7 cellular contexts compared by ENCODE assay signal in the genomic region with DNA sequence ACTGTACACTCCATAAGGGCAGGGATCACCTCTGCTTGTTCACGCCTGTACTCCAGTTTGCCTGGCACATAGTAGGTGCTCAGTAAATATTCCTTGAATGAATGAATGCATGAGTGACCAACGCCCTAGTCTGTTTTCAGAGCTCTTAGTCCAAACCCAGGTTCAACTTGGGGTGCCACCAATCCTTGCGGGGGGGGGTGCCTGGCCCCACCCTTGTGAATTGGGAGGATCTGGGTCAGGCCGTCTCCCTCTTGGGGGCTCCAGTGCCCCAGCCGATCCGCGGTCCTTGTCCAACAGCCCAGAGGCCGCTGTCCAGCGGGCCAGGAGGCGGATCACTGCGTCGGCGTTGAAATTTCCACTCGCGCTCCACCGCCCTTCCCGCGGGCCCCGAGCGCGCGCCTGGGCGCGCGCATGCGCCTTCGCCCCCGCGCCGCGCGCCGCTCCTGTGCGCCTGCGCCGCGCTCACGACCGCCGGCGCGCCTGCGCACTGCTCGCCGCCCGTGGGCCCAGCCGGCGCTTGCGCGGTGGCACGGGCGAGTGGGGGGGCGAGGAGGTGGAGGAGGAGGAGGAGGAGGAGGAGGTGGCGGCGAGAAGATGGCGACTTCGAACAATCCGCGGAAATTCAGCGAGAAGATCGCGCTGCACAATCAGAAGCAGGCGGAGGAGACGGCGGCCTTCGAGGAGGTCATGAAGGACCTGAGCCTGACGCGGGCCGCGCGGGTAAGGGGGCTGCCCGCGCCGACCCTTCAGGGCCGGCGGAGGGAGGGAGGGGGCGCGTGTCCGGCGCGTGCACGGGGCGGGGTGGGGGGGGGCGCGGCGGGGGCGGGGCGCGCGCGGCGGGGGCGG. TPM values are rescaled to one million over a fixed set of nuclear protein-coding genes. Genes with fewer than 3 reads are reported as not detected.
DNase-seq lines count a peak whose midpoint lies in the region; ATAC-seq and TF ChIP-seq lines count a peak whose summit lies in the region.

A gene with protein sequence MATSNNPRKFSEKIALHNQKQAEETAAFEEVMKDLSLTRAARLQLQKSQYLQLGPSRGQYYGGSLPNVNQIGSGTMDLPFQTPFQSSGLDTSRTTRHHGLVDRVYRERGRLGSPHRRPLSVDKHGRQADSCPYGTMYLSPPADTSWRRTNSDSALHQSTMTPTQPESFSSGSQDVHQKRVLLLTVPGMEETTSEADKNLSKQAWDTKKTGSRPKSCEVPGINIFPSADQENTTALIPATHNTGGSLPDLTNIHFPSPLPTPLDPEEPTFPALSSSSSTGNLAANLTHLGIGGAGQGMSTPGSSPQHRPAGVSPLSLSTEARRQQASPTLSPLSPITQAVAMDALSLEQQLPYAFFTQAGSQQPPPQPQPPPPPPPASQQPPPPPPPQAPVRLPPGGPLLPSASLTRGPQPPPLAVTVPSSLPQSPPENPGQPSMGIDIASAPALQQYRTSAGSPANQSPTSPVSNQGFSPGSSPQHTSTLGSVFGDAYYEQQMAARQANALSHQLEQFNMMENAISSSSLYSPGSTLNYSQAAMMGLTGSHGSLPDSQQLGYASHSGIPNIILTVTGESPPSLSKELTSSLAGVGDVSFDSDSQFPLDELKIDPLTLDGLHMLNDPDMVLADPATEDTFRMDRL (plus strand): TSS at position 572 of the 846 bp plus-strand sequence. CDS start 23 bp downstream, at position 595.

- H3K36me3 ChIP-seq in spleen: no peaks in the 10 kb centered on the region

- TF ChIP-seq CTCF in activated B cell treated with CpG ODN at 0.5 μM for 24 hours (IDR thresholded peaks at IDR 0.05) (no peak), cardiac fibroblast (IDR thresholded peaks at IDR 0.05; ENCODE audit: low read depth, low read length) (no peak), spleen (IDR thresholded peaks at IDR 0.05 in 8 of 11, conservative IDR thresholded peaks at IDR 0.05 in 3 of 11) (no peak)

- no peaks in the 10 kb centered on the region for H3K9me3 Mint-ChIP-seq in activated B cell treated with CpG ODN at 0.5 μM for 24 hours

- TF ChIP-seq POLR2A in spleen (IDR thresholded peaks at IDR 0.05): peak in 2 of 3 donors; percentile 14 to 59

- peak within 1 kb of the TSS; percentile 92 for H3K4me3 Mint-ChIP-seq in activated B cell treated with CpG ODN at 0.5 μM for 24 hours

- peak within 1 kb of the TSS; percentile 95 for H3K27ac Mint-ChIP-seq in activated B cell treated with CpG ODN at 0.5 μM for 24 hours

- CTCF ChIA-PET in activated B cell treated with CpG ODN at 0.5 μM for 24 hours (lab: Charles Lee): no interaction called here

- peaks cover 31% of the 10 kb centered on the region for H3K4me1 Mint-ChIP-seq in activated B cell treated with CpG ODN at 0.5 μM for 24 hours

- peak within 1 kb of the TSS; percentile 67 to 82 for H3K4me3 ChIP-seq in cardiac fibroblast (replicated peaks in 1 of 2; ENCODE audit: low read depth in 2 of 2, low read length in 2 of 2)
- peak within 1 kb of the TSS; percentile 31 to 80 (median 59) for H3K4me3 ChIP-seq in spleen

- peak; percentile 57 for ATAC-seq in GM18520 (IDR thresholded peaks at IDR 0.05; ENCODE audit: unreplicated experiment)
- ATAC-seq in HG03097 (IDR thresholded peaks at IDR 0.05; ENCODE audit: low FRiP score, unreplicated experiment): peak; percentile 73
- peak; percentile 87 for ATAC-seq in activated B cell treated with CpG ODN at 0.5 μM for 24 hours (ENCODE audit: low read depth)

- H3K27me3 ChIP-seq in spleen (replicated peaks in 1 of 7): peaks cover 0 to 3% (median 0%) of the 10 kb centered on the region in 7 donors

- H3K27me3 Mint-ChIP-seq in activated B cell treated with CpG ODN at 0.5 μM for 24 hours: no peaks in the 10 kb centered on the region

- peak within 1 kb of the TSS; percentile 71 to 93 (median 86) for H3K27ac ChIP-seq in spleen

- no peaks in the 10 kb centered on the region for H3K9me3 ChIP-seq in spleen

- WGBS in spleen, 5 donors: 1 to 4% (median 2%) methylated on average over 29 to 81 of the region's 93 CpGs

- DNase-seq in NCI-H2196 treated with DMSO at 0.1 percent for 48 hours (lab: John Stamatoyannopoulos, UW; ENCODE audit: unreplicated experiment) (peak; percentile 77), activated B cell treated with CpG ODN at 0.5 μM for 24 hours (peak; percentile 96), cardiac fibroblast (ENCODE audit: low read depth in 2 of 2) (peak; percentile 79 to 90), iris pigment epithelial cell (ENCODE audit: low read depth) (peak; percentile 79), spleen (peak; percentile 98)

- intact Hi-C loops in activated B cell treated with CpG ODN at 0.5 μM for 24 hours (cut with micrococcal nuclease) (loop anchor here (1.0 to 5.0 kb wide), 4 partner anchors 17 to 234 kb away; a partner anchor contains a TSS), spleen (cut with DNase I; ENCODE audit: low total_unique reads) (no loop called here)

- peaks cover 10 to 63% (median 29%) of the 10 kb centered on the region in 6 donors for H3K4me1 ChIP-seq in spleen

- POLR2A ChIA-PET in activated B cell treated with CpG ODN at 0.5 μM for 24 hours (lab: Charles Lee): interaction anchor here (0.8 to 1.6 kb wide), 4 partner anchors 17 to 162 kb away, joined by 3 to 8 read pairs (median 4); no protein-coding TSS in a partner anchor

- peaks cover 4% of the 10 kb centered on the region for H3K36me3 Mint-ChIP-seq in activated B cell treated with CpG ODN at 0.5 μM for 24 hours (ENCODE audit: low read depth)

RNA-seq across cellular contexts. Expression of the gene that starts here (rescaled TPM):
- total RNA-seq in activated B cell treated with CpG ODN at 0.5 μM for 24 hours (13.1 and 15.5 TPM in 2 replicates), spleen (10 to 100 TPM in 3 of 7 donors, 1 to 10 TPM in 4; 4.7 to 15.7 (median 8.8) TPM)
- polyA plus RNA-seq in spleen: 10 to 100 TPM in 1 of 3 donors, 1 to 10 TPM in 2; 3.1 to 11.3 (median 6.4) TPM

Comparison
In these comparisons a context has a peak if more than half of its experiments do, and no peak if none do; other contexts are left out.
1. Peak in every context shown above with its lines: DNase-seq, ATAC-seq, H3K4me3 ChIP-seq and H3K27ac ChIP-seq.